ENCODE assay signal across 1 cellular context in the genomic region with DNA sequence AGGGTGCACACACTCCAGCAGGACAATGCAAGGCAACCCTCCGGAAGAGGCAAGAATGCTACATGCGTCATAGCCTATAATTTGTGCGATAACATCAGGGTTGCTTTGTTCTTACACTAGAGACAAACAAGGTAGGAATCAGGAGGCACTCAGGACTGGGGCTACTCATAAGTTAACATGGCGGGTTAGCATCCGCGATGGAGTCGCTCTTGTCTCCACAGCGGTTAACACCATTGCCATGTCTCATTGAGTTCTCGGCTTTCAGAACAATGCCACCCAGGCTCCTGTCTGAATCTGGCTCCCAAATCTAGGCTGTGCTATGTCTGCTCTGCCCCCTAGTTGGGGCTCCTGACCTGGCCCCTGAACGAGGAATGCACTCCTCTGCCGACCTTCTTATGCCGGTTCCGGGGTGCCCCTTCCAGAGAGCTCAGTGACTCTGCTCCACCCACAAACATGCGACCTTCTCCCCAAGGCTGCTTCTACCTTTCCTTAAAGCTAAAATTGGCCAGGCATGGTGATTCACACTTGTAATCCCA.
TF ChIP-seq lines count a peak whose summit lies in the region.

No MANE protein-coding gene starts in this region.

TF ChIP-seq in K562, 482 proteins besides CTCF, POLR2A, EP300 and RAD21 (continued from another document):
- TF ChIP-seq HDAC1 (IDR thresholded peaks at IDR 0.05), result no peak
- 0 out of 2 replicates have a peak, but pooled peaks have one; percentile 28 for TF ChIP-seq ETV1 (tag; conservative IDR thresholded peaks at IDR 0.05; ENCODE audit: low read depth)
- TF ChIP-seq, protein P1, sequence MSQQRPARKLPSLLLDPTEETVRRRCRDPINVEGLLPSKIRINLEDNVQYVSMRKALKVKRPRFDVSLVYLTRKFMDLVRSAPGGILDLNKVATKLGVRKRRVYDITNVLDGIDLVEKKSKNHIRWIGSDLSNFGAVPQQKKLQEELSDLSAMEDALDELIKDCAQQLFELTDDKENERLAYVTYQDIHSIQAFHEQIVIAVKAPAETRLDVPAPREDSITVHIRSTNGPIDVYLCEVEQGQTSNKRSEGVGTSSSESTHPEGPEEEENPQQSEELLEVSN (IDR thresholded peaks at IDR 0.05; ENCODE audit: borderline replicate concordance in 1 of 2, extremely low read depth in 1 of 2, insufficient read depth in 1 of 2, insufficient read length in 1 of 2, low read depth in 1 of 2, low read length in 1 of 2, poor library complexity in 1 of 2, severe bottlenecking in 1 of 2), result no peak
- TF ChIP-seq, protein P2, sequence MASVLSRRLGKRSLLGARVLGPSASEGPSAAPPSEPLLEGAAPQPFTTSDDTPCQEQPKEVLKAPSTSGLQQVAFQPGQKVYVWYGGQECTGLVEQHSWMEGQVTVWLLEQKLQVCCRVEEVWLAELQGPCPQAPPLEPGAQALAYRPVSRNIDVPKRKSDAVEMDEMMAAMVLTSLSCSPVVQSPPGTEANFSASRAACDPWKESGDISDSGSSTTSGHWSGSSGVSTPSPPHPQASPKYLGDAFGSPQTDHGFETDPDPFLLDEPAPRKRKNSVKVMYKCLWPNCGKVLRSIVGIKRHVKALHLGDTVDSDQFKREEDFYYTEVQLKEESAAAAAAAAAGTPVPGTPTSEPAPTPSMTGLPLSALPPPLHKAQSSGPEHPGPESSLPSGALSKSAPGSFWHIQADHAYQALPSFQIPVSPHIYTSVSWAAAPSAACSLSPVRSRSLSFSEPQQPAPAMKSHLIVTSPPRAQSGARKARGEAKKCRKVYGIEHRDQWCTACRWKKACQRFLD (CRISPR knock-in tag; IDR thresholded peaks at IDR 0.05), result peak; percentile 76; the same call in 1 of the 2 replicates
- peak; percentile 22; the same call in 1 of the 2 replicates for TF ChIP-seq ZNF239 (CRISPR knock-in tag; IDR thresholded peaks at IDR 0.05)
- TF ChIP-seq FOXA3 (CRISPR knock-in tag; conservative IDR thresholded peaks at IDR 0.05 in 1 of 2, IDR thresholded peaks at IDR 0.05 in 1 of 2), result no peak
- TF ChIP-seq TARDBP (IDR thresholded peaks at IDR 0.05), result no peak
- no peak for TF ChIP-seq NCOR1 (IDR thresholded peaks at IDR 0.05)
- TF ChIP-seq, protein P3, sequence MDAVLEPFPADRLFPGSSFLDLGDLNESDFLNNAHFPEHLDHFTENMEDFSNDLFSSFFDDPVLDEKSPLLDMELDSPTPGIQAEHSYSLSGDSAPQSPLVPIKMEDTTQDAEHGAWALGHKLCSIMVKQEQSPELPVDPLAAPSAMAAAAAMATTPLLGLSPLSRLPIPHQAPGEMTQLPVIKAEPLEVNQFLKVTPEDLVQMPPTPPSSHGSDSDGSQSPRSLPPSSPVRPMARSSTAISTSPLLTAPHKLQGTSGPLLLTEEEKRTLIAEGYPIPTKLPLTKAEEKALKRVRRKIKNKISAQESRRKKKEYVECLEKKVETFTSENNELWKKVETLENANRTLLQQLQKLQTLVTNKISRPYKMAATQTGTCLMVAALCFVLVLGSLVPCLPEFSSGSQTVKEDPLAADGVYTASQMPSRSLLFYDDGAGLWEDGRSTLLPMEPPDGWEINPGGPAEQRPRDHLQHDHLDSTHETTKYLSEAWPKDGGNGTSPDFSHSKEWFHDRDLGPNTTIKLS (IDR thresholded peaks at IDR 0.05; ENCODE audit: borderline replicate concordance, low read depth), result no peak
- 0 out of 2 replicates have a peak, but pooled peaks have one; percentile 34 for TF ChIP-seq SMAD3 (CRISPR knock-in tag; conservative IDR thresholded peaks at IDR 0.05)
- TF ChIP-seq NFE2 (IDR thresholded peaks at IDR 0.05; ENCODE audit: low read depth), result no peak
TF ChIP-seq in K562: peak in this region for 17.
